ENCODE assay signal across 1 cellular context in the genomic region with DNA sequence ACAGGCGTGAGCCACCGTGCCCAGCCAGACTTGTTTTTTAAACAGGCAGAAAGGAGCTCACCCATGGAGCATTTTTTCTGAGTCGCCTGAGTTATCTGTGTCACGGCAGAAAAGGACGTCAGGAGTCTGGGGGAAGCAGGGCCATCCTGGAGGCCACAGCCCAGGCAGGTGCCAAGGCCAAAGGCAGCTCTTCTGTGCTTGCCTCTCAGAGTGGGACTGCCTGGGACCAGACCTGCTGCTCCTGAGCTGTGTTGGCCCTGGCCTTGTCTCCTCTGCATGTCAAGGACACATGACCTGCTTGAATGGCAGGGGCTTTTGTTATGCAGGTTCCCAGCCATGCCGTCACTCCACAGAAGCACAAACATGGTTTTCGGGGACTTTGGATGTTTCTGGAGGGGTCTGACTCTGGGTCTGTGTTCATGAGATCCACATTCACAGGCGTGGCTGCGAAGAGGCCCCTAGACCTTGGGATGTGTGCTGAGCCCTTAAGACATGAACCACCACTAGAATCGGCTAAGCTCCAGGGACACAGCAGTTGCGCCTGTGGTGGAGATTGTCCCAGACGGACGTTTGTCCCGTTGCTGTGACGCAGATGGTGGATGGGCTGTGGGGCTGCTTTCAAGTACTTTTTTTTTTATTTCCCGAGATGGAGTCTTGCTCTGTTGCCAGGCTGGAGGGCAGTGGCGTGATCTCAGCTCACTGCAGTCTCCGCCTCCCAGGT.
TF ChIP-seq lines count a peak whose summit lies in the region.

No MANE protein-coding gene starts in this region.

TF ChIP-seq in HepG2, 621 proteins besides CTCF, POLR2A, EP300 and RAD21 (continued from another document and continues in another):
- TF ChIP-seq FOXP4 (CRISPR knock-in tag; IDR thresholded peaks at IDR 0.05) (peak; percentile 35; the same call in 1 of the 2 replicates), ISX (CRISPR knock-in tag; conservative IDR thresholded peaks at IDR 0.05) (no peak), NR2F6 (IDR thresholded peaks at IDR 0.05) (peak; percentile 53; the same call in 1 of the 2 replicates), NR2F6 (CRISPR knock-in tag; IDR thresholded peaks at IDR 0.05) (peak; percentile 81), MTA1 (CRISPR knock-in tag; IDR thresholded peaks at IDR 0.05; ENCODE audit: borderline replicate concordance) (peak; percentile 86; the same call in 1 of the 2 replicates), FOSL2 (CRISPR knock-in tag; IDR thresholded peaks at IDR 0.05) (peak; percentile 28; the same call in 1 of the 2 replicates), SIX1 (CRISPR knock-in tag; IDR thresholded peaks at IDR 0.05; ENCODE audit: borderline replicate concordance) (no peak), HNF4A (CRISPR knock-in tag; IDR thresholded peaks at IDR 0.05) (peak; percentile 75), RXRA (CRISPR knock-in tag; IDR thresholded peaks at IDR 0.05) (peak; percentile 80), MEF2D (CRISPR knock-in tag; IDR thresholded peaks at IDR 0.05) (no peak), ZNF614 (CRISPR knock-in tag; IDR thresholded peaks at IDR 0.05; ENCODE audit: borderline replicate concordance) (0 out of 2 replicates have a peak, but pooled peaks have one; percentile 21), ZIK1 (CRISPR knock-in tag; IDR thresholded peaks at IDR 0.05; ENCODE audit: borderline replicate concordance, low read depth) (no peak), HIC2 (CRISPR knock-in tag; IDR thresholded peaks at IDR 0.05; ENCODE audit: low read depth) (peak; percentile 53; the same call in 1 of the 2 replicates), ARNT (IDR thresholded peaks at IDR 0.05) (no peak), EHMT2 (IDR thresholded peaks at IDR 0.05; ENCODE audit: borderline replicate concordance, low read depth, low read length) (no peak), KMT2B (CRISPR knock-in tag; IDR thresholded peaks at IDR 0.05) (no peak), ZNF773 (CRISPR knock-in tag; IDR thresholded peaks at IDR 0.05; ENCODE audit: borderline replicate concordance) (no peak), ZSCAN9 (CRISPR knock-in tag; IDR thresholded peaks at IDR 0.05; ENCODE audit: borderline replicate concordance) (no peak), RFX1 (IDR thresholded peaks at IDR 0.05) (no peak), GLMP (CRISPR knock-in tag; IDR thresholded peaks at IDR 0.05; ENCODE audit: borderline replicate concordance) (no peak), ZBTB33 (CRISPR knock-in tag; IDR thresholded peaks at IDR 0.05) (no peak), FOXP1 (IDR thresholded peaks at IDR 0.05) (no peak), FOXP1 (CRISPR knock-in tag; IDR thresholded peaks at IDR 0.05) (0 out of 2 replicates have a peak, but pooled peaks have one; percentile 40), SKI (IDR thresholded peaks at IDR 0.05; ENCODE audit: partially characterized antibody) (peak; percentile 73), AHR (CRISPR knock-in tag; IDR thresholded peaks at IDR 0.05) (0 out of 2 replicates have a peak, but pooled peaks have one; percentile 29), ZNF577 (CRISPR knock-in tag; IDR thresholded peaks at IDR 0.05; ENCODE audit: borderline replicate concordance, low read depth) (no peak), ZFY (CRISPR knock-in tag; IDR thresholded peaks at IDR 0.05) (peak; percentile 56; the same call in 1 of the 2 replicates), ZXDC (CRISPR knock-in tag; IDR thresholded peaks at IDR 0.05) (no peak), NONO (IDR thresholded peaks at IDR 0.05) (no peak), NONO (CRISPR knock-in tag; conservative IDR thresholded peaks at IDR 0.05) (peak; percentile 78), ZNF235 (CRISPR knock-in tag; IDR thresholded peaks at IDR 0.05; ENCODE audit: borderline replicate concordance) (0 out of 2 replicates have a peak, but pooled peaks have one; percentile 34), SP2 (CRISPR knock-in tag; IDR thresholded peaks at IDR 0.05) (no peak), ZFP36L2 (CRISPR knock-in tag; IDR thresholded peaks at IDR 0.05) (no peak), ATF1 (CRISPR knock-in tag; IDR thresholded peaks at IDR 0.05) (no peak), PHF21A (CRISPR knock-in tag; IDR thresholded peaks at IDR 0.05) (peak; percentile 60; the same call in 1 of the 2 replicates), SALL2 (CRISPR knock-in tag; IDR thresholded peaks at IDR 0.05) (peak; percentile 62; the same call in 1 of the 2 replicates), ZNF749 (CRISPR knock-in tag; IDR thresholded peaks at IDR 0.05; ENCODE audit: borderline replicate concordance) (no peak), ZNF766 (CRISPR knock-in tag; IDR thresholded peaks at IDR 0.05; ENCODE audit: borderline replicate concordance) (no peak), SOX6 (IDR thresholded peaks at IDR 0.05) (no peak), SOX6 (CRISPR knock-in tag; IDR thresholded peaks at IDR 0.05) (peak; percentile 85), ZNF496 (CRISPR knock-in tag; IDR thresholded peaks at IDR 0.05; ENCODE audit: insufficient replicate concordance) (no peak), ZNF782 (CRISPR knock-in tag; IDR thresholded peaks at IDR 0.05; ENCODE audit: borderline replicate concordance) (no peak), RELA (CRISPR knock-in tag; IDR thresholded peaks at IDR 0.05) (no peak), TGIF2 (CRISPR knock-in tag; IDR thresholded peaks at IDR 0.05) (no peak)
- TF ChIP-seq, protein P1, sequence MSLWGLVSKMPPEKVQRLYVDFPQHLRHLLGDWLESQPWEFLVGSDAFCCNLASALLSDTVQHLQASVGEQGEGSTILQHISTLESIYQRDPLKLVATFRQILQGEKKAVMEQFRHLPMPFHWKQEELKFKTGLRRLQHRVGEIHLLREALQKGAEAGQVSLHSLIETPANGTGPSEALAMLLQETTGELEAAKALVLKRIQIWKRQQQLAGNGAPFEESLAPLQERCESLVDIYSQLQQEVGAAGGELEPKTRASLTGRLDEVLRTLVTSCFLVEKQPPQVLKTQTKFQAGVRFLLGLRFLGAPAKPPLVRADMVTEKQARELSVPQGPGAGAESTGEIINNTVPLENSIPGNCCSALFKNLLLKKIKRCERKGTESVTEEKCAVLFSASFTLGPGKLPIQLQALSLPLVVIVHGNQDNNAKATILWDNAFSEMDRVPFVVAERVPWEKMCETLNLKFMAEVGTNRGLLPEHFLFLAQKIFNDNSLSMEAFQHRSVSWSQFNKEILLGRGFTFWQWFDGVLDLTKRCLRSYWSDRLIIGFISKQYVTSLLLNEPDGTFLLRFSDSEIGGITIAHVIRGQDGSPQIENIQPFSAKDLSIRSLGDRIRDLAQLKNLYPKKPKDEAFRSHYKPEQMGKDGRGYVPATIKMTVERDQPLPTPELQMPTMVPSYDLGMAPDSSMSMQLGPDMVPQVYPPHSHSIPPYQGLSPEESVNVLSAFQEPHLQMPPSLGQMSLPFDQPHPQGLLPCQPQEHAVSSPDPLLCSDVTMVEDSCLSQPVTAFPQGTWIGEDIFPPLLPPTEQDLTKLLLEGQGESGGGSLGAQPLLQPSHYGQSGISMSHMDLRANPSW (CRISPR knock-in tag; IDR thresholded peaks at IDR 0.05; ENCODE audit: borderline replicate concordance): no peak
- TF ChIP-seq, protein P2, sequence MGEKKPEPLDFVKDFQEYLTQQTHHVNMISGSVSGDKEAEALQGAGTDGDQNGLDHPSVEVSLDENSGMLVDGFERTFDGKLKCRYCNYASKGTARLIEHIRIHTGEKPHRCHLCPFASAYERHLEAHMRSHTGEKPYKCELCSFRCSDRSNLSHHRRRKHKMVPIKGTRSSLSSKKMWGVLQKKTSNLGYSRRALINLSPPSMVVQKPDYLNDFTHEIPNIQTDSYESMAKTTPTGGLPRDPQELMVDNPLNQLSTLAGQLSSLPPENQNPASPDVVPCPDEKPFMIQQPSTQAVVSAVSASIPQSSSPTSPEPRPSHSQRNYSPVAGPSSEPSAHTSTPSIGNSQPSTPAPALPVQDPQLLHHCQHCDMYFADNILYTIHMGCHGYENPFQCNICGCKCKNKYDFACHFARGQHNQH (CRISPR knock-in tag; IDR thresholded peaks at IDR 0.05): peak; percentile 30; the same call in 1 of the 2 replicates
- TF ChIP-seq, protein P3, sequence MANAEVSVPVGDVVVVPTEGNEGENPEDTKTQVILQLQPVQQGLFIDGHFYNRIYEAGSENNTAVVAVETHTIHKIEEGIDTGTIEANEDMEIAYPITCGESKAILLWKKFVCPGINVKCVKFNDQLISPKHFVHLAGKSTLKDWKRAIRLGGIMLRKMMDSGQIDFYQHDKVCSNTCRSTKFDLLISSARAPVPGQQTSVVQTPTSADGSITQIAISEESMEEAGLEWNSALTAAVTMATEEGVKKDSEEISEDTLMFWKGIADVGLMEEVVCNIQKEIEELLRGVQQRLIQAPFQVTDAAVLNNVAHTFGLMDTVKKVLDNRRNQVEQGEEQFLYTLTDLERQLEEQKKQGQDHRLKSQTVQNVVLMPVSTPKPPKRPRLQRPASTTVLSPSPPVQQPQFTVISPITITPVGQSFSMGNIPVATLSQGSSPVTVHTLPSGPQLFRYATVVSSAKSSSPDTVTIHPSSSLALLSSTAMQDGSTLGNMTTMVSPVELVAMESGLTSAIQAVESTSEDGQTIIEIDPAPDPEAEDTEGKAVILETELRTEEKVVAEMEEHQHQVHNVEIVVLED (CRISPR knock-in tag; IDR thresholded peaks at IDR 0.05; ENCODE audit: borderline replicate concordance): no peak
